15 cellular contexts compared by ENCODE assay signal in the genomic region with DNA sequence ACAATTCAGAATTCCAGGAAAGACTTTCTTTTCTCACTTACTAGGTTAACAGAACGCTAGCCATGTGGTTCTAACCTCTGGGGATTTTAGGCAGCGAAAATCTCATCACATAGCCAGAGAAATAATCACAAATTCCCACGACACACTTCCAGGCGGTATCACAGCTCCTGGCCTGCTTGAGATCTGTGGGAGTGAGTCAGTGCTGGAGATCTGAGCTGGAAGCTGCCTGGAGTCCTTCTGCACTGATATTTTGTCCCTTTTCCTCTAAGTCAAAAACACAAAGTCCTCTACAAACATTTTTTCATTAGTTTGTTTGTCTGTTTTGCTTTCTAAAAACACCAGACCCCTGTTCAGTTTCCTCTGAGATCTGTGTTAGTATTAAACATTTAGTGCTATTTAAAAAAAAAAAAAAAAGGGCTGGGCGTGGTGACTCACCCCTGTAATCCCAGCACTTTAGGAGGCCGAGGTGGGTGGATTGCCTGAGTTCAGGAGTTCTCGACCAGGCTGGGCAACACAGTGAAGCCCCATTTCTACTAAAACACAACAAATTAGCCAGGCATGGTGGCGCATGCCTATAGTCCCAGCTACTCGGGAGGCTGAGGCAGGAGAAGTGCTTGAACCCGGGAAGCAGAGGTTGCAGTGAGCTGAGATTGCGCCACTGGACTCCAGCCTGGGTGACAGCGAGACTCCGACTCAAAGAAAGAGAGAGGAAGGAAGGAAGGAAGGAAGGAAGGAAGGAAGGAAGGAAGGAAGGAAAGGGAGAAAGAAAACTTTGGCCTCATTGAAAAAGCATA. TPM values are rescaled to one million over a fixed set of nuclear protein-coding genes. Genes with fewer than 3 reads are reported as not detected.
DNase-seq lines count a peak whose midpoint lies in the region; ATAC-seq and TF ChIP-seq lines count a peak whose summit lies in the region.
"Had no signal": no experiment of that assay in that cellular context is flagged by ENCODE, and none has a peak within 500 bp of the region (broad histone marks: within the 10 kb centered on the region; RNA-seq: fewer than 3 reads in every experiment).

No MANE protein-coding gene starts in this region.

- no peak for TF ChIP-seq EP300 in sigmoid colon (IDR thresholded peaks at IDR 0.05)

- intact Hi-C loops in sigmoid colon (cut with DNase I): loop anchor here (5.0 kb wide), 3 partner anchors 207 to 283 kb away; a partner anchor contains a TSS
- intact Hi-C loops in natural killer cell (cut with micrococcal nuclease): loop anchor here (2.0 kb wide), 1 partner anchor 103 kb away; a partner anchor contains a TSS

- H3K4me3 ChIP-seq in adipocyte (ENCODE audit: low read length) (peak overlapping the region; percentile 34), sigmoid colon (no peak overlapping the region)

- H3K9me3 Mint-ChIP-seq in glutamatergic neuron (ENCODE audit: unreplicated experiment) (peaks cover 8% of the 10 kb centered on the region), natural killer cell (no peaks in the 10 kb centered on the region)
- H3K9me3 Mint-ChIP-seq: activated T-helper 2 cell treated with anti-CD3 and anti-CD28 coated beads, Interferon-gamma antibody, Interleukin-2, Interleukin-4, amounts not matched to agents 10 μg/mL and 5 μg/mL and 100 μg/mL, durations not matched to agents 14 hours and 24 hours and 36 hours; stimulated activated naive B cell treated with anti-CD40 and anti-IgM and Interleukin-4, amounts not matched to agents 10 μg/mL and 1 μg/mL and 100 μg/mL, for 72 hours had no signal

- peak; percentile 84 for DNase-seq in EH (ENCODE audit: low read depth)
- DNase-seq in adipocyte (ENCODE audit: low read depth): peak; percentile 64
- no peak for DNase-seq in glutamatergic neuron
- peak; percentile 83 for DNase-seq in sigmoid colon
- no peak for DNase-seq in natural killer cell
- DNase-seq in erythroblast (lab: John Stamatoyannopoulos, UW): no peak
- DNase-seq: DND-41; foreskin melanocyte; NCI-H1436; stimulated activated naive B cell treated with anti-CD40 and anti-IgM and Interleukin-4, amounts not matched to agents 10 μg/mL and 1 μg/mL and 100 μg/mL, for 72 hours; T-helper 1 cell had no signal

- H3K27me3 Mint-ChIP-seq in glutamatergic neuron (ENCODE audit: unreplicated experiment): peaks cover 13% of the 10 kb centered on the region
- H3K27me3 Mint-ChIP-seq in natural killer cell (ENCODE audit: low read depth in 2 of 2): no peaks in the 10 kb centered on the region
- H3K27me3 Mint-ChIP-seq: stimulated activated naive B cell treated with anti-CD40 and anti-IgM and Interleukin-4, amounts not matched to agents 10 μg/mL and 1 μg/mL and 100 μg/mL, for 72 hours had no signal

- H3K36me3 ChIP-seq in adipocyte (ENCODE audit: control insufficient read depth, insufficient read depth, low read length, severe bottlenecking) (no peaks in the 10 kb centered on the region), sigmoid colon (no peaks in the 10 kb centered on the region)

- H3K4me3 Mint-ChIP-seq in glutamatergic neuron (ENCODE audit: unreplicated experiment): peak overlapping the region; percentile 26
- no peak overlapping the region for H3K4me3 Mint-ChIP-seq in natural killer cell

- H3K27ac Mint-ChIP-seq in glutamatergic neuron (ENCODE audit: unreplicated experiment): peak overlapping the region; percentile 21
- no peak overlapping the region for H3K27ac Mint-ChIP-seq in natural killer cell
- H3K27ac Mint-ChIP-seq: activated T-helper 2 cell treated with anti-CD3 and anti-CD28 coated beads, Interferon-gamma antibody, Interleukin-2, Interleukin-4, amounts not matched to agents 10 μg/mL and 5 μg/mL and 100 μg/mL, durations not matched to agents 14 hours and 24 hours and 36 hours; stimulated activated naive B cell treated with anti-CD40 and anti-IgM and Interleukin-4, amounts not matched to agents 10 μg/mL and 1 μg/mL and 100 μg/mL, for 72 hours had no signal

- H3K27ac ChIP-seq in sigmoid colon: peak overlapping the region; percentile 84 to 91 (median 88)
- H3K27ac ChIP-seq: parathyroid adenoma had no signal

- H3K4me1 ChIP-seq in adipocyte (ENCODE audit: control insufficient read depth, insufficient read depth, low read length): peaks cover 35% of the 10 kb centered on the region
- H3K4me1 ChIP-seq in sigmoid colon: peaks cover 0 to 23% (median 20%) of the 10 kb centered on the region in 4 donors

- H3K9ac ChIP-seq in adipocyte (ENCODE audit: low read length): peak overlapping the region; percentile 88
- H3K9ac ChIP-seq: parathyroid adenoma had no signal

- no peaks in the 10 kb centered on the region for H3K27me3 ChIP-seq in adipocyte (replicated peaks; ENCODE audit: control insufficient read depth, insufficient read depth, low read length)
- H3K27me3 ChIP-seq in sigmoid colon: no peaks in the 10 kb centered on the region

- TF ChIP-seq POLR2A in sigmoid colon (IDR thresholded peaks at IDR 0.05) (no peak), erythroblast (IDR thresholded peaks at IDR 0.05; ENCODE audit: low read length) (no peak)

- H3K36me3 Mint-ChIP-seq in glutamatergic neuron (ENCODE audit: unreplicated experiment) (no peaks in the 10 kb centered on the region), natural killer cell (no peaks in the 10 kb centered on the region)
- H3K36me3 Mint-ChIP-seq: stimulated activated naive B cell treated with anti-CD40 and anti-IgM and Interleukin-4, amounts not matched to agents 10 μg/mL and 1 μg/mL and 100 μg/mL, for 72 hours had no signal

- ATAC-seq in natural killer cell (no peak), GM18909 (IDR thresholded peaks at IDR 0.05; ENCODE audit: poor library complexity, unreplicated experiment) (no peak), HG02973 (IDR thresholded peaks at IDR 0.05; ENCODE audit: unreplicated experiment) (no peak)
- ATAC-seq: stimulated activated naive B cell treated with anti-CD40 and anti-IgM and Interleukin-4, amounts not matched to agents 10 μg/mL and 1 μg/mL and 100 μg/mL, for 72 hours had no signal

- WGBS in sigmoid colon, 2 donors: 81 to 84% methylated on average over 13 of the region's 13 CpGs

- H3K4me1 Mint-ChIP-seq in glutamatergic neuron (ENCODE audit: low read depth, unreplicated experiment) (peaks cover 35% of the 10 kb centered on the region), natural killer cell (peaks cover 26 to 31% of the 10 kb centered on the region in 2 donors)

- H3K9me3 ChIP-seq in adipocyte (ENCODE audit: control insufficient read depth, low read length): no peaks in the 10 kb centered on the region
- H3K9me3 ChIP-seq in sigmoid colon: no peaks in the 10 kb centered on the region

- no peak for TF ChIP-seq CTCF in glutamatergic neuron (IDR thresholded peaks at IDR 0.05; ENCODE audit: partially characterized antibody, unreplicated experiment)
- TF ChIP-seq CTCF in sigmoid colon (IDR thresholded peaks at IDR 0.05): no peak
- TF ChIP-seq CTCF in natural killer cell (IDR thresholded peaks at IDR 0.05): no peak

RNA-seq across cellular contexts. Expression of a gene that starts 12.2 kb away (rescaled TPM):
- total RNA-seq in glutamatergic neuron (ENCODE audit: unreplicated experiment): not detected
- total RNA-seq in sigmoid colon: 1 to 10 TPM in 1 of 4 donors, under 1 TPM in 1, not detected in 2; 0.95 to 1.6 TPM
- under 1 TPM in 2 of 3 donors, not detected in 1; 0.09 to 0.60 TPM for polyA plus RNA-seq in sigmoid colon
- not detected for total RNA-seq in natural killer cell
- total RNA-seq: activated T-helper 2 cell treated with anti-CD3 and anti-CD28 coated beads, Interferon-gamma antibody, Interleukin-2, Interleukin-4, amounts not matched to agents 10 μg/mL and 5 μg/mL and 100 μg/mL, durations not matched to agents 14 hours and 24 hours and 36 hours had no signal

RNA-seq across cellular contexts. Expression of a gene that starts 55.6 kb away (rescaled TPM):
- total RNA-seq in glutamatergic neuron (ENCODE audit: unreplicated experiment) (501 TPM), sigmoid colon (100 to 1,000 TPM; 212 to 492 (median 270) TPM), natural killer cell (100 to 1,000 TPM; 397 to 449 (median 409) TPM)
- polyA plus RNA-seq in sigmoid colon: 100 to 1,000 TPM; 306 to 519 (median 384) TPM

Comparison
In these comparisons a context has a peak if more than half of its experiments do, and no peak if none do; other contexts are left out.
1. DNase-seq: peak in EH (single experiment), adipocyte (single experiment) and sigmoid colon (single experiment); none in glutamatergic neuron (single experiment), natural killer cell (single experiment) and erythroblast (0 of 2).